Comparison of ENCODE assay signal across 8 cellular contexts in the genomic region with DNA sequence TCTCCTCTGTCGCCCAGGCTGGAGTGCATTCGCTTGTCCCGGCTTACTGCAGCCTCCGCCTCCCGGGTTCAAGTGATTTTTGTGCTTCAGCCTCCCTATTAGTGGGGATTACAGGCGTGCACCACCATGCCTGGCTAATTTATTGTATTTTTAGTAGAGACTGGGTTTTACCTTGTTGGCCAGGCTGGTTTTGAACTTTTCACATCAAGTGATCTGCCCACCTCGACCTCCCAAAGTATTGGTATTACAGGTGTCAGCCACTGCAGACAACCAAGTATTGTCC. TPM values are rescaled to one million over a fixed set of nuclear protein-coding genes. Genes with fewer than 3 reads are reported as not detected.
A peak's percentile ranks its signal among the peaks of the same experiment; 100 is the strongest.
DNase-seq lines count a peak whose midpoint lies in the region; ATAC-seq, FAIRE-seq and TF ChIP-seq lines count a peak whose summit lies in the region.

No MANE protein-coding gene starts in this region.

- peak overlapping the region; percentile 99 for H3K9ac ChIP-seq in HepG2 (ENCODE audit: insufficient read depth, low read depth, low read length)

- H2AFZ ChIP-seq in HepG2 (ENCODE audit: low read length): no peak overlapping the region

- peaks cover 7 to 20% of the 10 kb centered on the region in 2 donors for H3K4me1 ChIP-seq in ascending aorta
- H3K4me1 ChIP-seq in HepG2 (ENCODE audit: insufficient read depth, low read length): peaks cover 47% of the 10 kb centered on the region
- H3K4me1 ChIP-seq in testis: peaks cover 11% of the 10 kb centered on the region

- H3K27ac Mint-ChIP-seq in activated CD4-positive, alpha-beta T cell treated with anti-CD3 and anti-CD28 coated beads, Interleukin-2, amount 10 ng/mL, durations not matched to agents 7 days and 5 days: peak overlapping the region; percentile 93

- no peak for DNase-seq in activated CD4-positive, alpha-beta T cell treated with anti-CD3 and anti-CD28 coated beads, Interleukin-2, amount 10 ng/mL, durations not matched to agents 7 days and 5 days
- no peak for DNase-seq in activated CD4-positive, alpha-beta T cell treated with anti-CD3 and anti-CD28 coated beads, Interleukin-2, amount 50 U/mL, for 4 hours
- DNase-seq in ascending aorta (ENCODE audit: low spot score in 2 of 2) (no peak), HepG2 (ENCODE audit: low spot score) (no peak), testis (no peak), iPS-NIHi7 (ENCODE audit: extremely low spot score) (no peak), Ammon's horn (ENCODE audit: low spot score) (no peak)

- no TSS peak for BruUV-seq in HepG2 (replicated peaks; lab: Mats Ljungman, UMichigan)

- no peaks in the 10 kb centered on the region for H3K27me3 ChIP-seq in ascending aorta
- no peaks in the 10 kb centered on the region; a peak in 1 of 5 replicates for H3K27me3 ChIP-seq in HepG2 (ENCODE audit: control insufficient read depth in 1 of 2, insufficient read depth in 2 of 2, low read length in 2 of 2)
- no peaks in the 10 kb centered on the region for H3K27me3 ChIP-seq in testis

- no peak for FAIRE-seq in HepG2 (lab: Jason Lieb, UNC)

- no peak for TF ChIP-seq RAD21 in HepG2 (CRISPR knock-in tag; IDR thresholded peaks at IDR 0.05)

- H3K9me3 ChIP-seq in ascending aorta: no peaks in the 10 kb centered on the region
- no peaks in the 10 kb centered on the region for H3K9me3 ChIP-seq in HepG2 (ENCODE audit: low read length)
- no peaks in the 10 kb centered on the region for H3K9me3 ChIP-seq in testis

- no peak for TF ChIP-seq POLR2A in HepG2 (IDR thresholded peaks at IDR 0.05; ENCODE audit: insufficient read depth in 1 of 2, low read depth in 2 of 2, low read length in 2 of 2)
- TF ChIP-seq POLR2A in testis (IDR thresholded peaks at IDR 0.05): no peak

- TF ChIP-seq EP300 in HepG2 (IDR thresholded peaks at IDR 0.05; ENCODE audit: low read depth in 2 of 2, low read length in 2 of 2): no peak
- TF ChIP-seq EP300 in HepG2 (CRISPR knock-in tag; IDR thresholded peaks at IDR 0.05; ENCODE audit: borderline replicate concordance): no peak

- H3K27me3 Mint-ChIP-seq in activated CD4-positive, alpha-beta T cell treated with anti-CD3 and anti-CD28 coated beads, Interleukin-2, amount 10 ng/mL, durations not matched to agents 7 days and 5 days: no peaks in the 10 kb centered on the region

- H3K4me1 Mint-ChIP-seq in activated CD4-positive, alpha-beta T cell treated with anti-CD3 and anti-CD28 coated beads, Interleukin-2, amount 10 ng/mL, durations not matched to agents 7 days and 5 days: peaks cover 52% of the 10 kb centered on the region

- no peak for ATAC-seq in HepG2
- ATAC-seq in HG03565 (IDR thresholded peaks at IDR 0.05; ENCODE audit: unreplicated experiment): no peak

- intact Hi-C loops in ascending aorta (cut with DNase I) (loop anchor here (2.0 to 10.0 kb wide), 4 partner anchors 49 to 1119 kb away; a partner anchor contains a TSS), HepG2 (cut with micrococcal nuclease; ENCODE audit: unreplicated experiment) (loop anchor here (2.0 to 10.0 kb wide), 4 partner anchors 35 to 281 kb away; a partner anchor contains a TSS), testis (cut with DNase I; ENCODE audit: low total_unique reads) (no loop called here)

- H3K36me3 ChIP-seq in ascending aorta: peaks cover 27 to 42% of the 10 kb centered on the region in 2 donors
- H3K36me3 ChIP-seq in HepG2 (replicated peaks in 1 of 2; ENCODE audit: control insufficient read depth in 1 of 2, insufficient read depth in 2 of 2, low read length in 2 of 2): peaks cover 4 to 25% of the 10 kb centered on the region in 2 experiments; a peak in 4 of 5 replicates
- no peaks in the 10 kb centered on the region for H3K36me3 ChIP-seq in testis (ENCODE audit: low read depth, missing control alignments)

- peak overlapping the region; percentile 81 for H3K4me2 ChIP-seq in HepG2 (ENCODE audit: low read depth, low read length)

- peak overlapping the region; percentile 69 to 86 for H3K4me3 ChIP-seq in ascending aorta
- H3K4me3 ChIP-seq in HepG2 (replicated peaks in 1 of 3; ENCODE audit: insufficient read depth in 1 of 3, low read depth in 2 of 3, low read length in 3 of 3): peak overlapping the region; percentile 82 to 95 (median 93)
- H3K4me3 ChIP-seq in testis: peak overlapping the region; percentile 95 to 96

- H3K4me3 Mint-ChIP-seq in activated CD4-positive, alpha-beta T cell treated with anti-CD3 and anti-CD28 coated beads, Interleukin-2, amount 10 ng/mL, durations not matched to agents 7 days and 5 days: peak overlapping the region; percentile 100

- TF ChIP-seq CTCF in ascending aorta (IDR thresholded peaks at IDR 0.05): no peak
- no peak for TF ChIP-seq CTCF in HepG2 (CRISPR knock-in tag; IDR thresholded peaks at IDR 0.05)
- no peak for TF ChIP-seq CTCF in testis (IDR thresholded peaks at IDR 0.05)

- peak overlapping the region; percentile 84 to 90 for H3K27ac ChIP-seq in ascending aorta
- peak overlapping the region; percentile 98 for H3K27ac ChIP-seq in HepG2 (ENCODE audit: extremely low read length, insufficient read depth, low read length)
- H3K27ac ChIP-seq in testis: peak overlapping the region in 1 of 2 donors; percentile 95

- peaks cover 39% of the 10 kb centered on the region for H3K79me2 ChIP-seq in HepG2 (ENCODE audit: insufficient read depth, low read length)

- in situ Hi-C loops in HepG2 (cut with HindIII; ENCODE audit: extremely low pct_ligation_motif_present, low pct_unique_long_range_greater_than_20kb): loop anchor here (5.0 kb wide), 1 partner anchor 34 kb away; a partner anchor contains a TSS

- peaks cover 13% of the 10 kb centered on the region for H4K20me1 ChIP-seq in HepG2 (ENCODE audit: insufficient read depth, low read length)

- POLR2A ChIA-PET in activated CD4-positive, alpha-beta T cell treated with anti-CD3 and anti-CD28 coated beads, Interleukin-2, amount 10 ng/mL, durations not matched to agents 7 days and 5 days (lab: Charles Lee): no interaction called here
- POLR2A ChIA-PET in HepG2 (lab: Yijun Ruan, JAX): no interaction called here

- H3K9me3 Mint-ChIP-seq in activated CD4-positive, alpha-beta T cell treated with anti-CD3 and anti-CD28 coated beads, Interleukin-2, amount 10 ng/mL, durations not matched to agents 7 days and 5 days: no peaks in the 10 kb centered on the region

- peaks cover 54% of the 10 kb centered on the region for H3K36me3 Mint-ChIP-seq in activated CD4-positive, alpha-beta T cell treated with anti-CD3 and anti-CD28 coated beads, Interleukin-2, amount 10 ng/mL, durations not matched to agents 7 days and 5 days (ENCODE audit: low read depth)

- CTCF ChIA-PET in activated CD4-positive, alpha-beta T cell treated with anti-CD3 and anti-CD28 coated beads, Interleukin-2, amount 10 ng/mL, durations not matched to agents 7 days and 5 days (lab: Charles Lee): no interaction called here
- CTCF ChIA-PET in HepG2 (lab: Yijun Ruan, JAX; ENCODE audit: low intra/inter-chr PET ratio, low total read pairs): no interaction called here

- WGBS in HepG2 (ENCODE audit: low lambda C conversion rate): 9% methylated on average over 7 of the region's 7 CpGs
- WGBS in testis, 2 donors: 48 to 56% methylated on average over 7 of the region's 7 CpGs

RNA-seq across cellular contexts. Expression of a gene that starts 1.1 kb away (rescaled TPM):
- 100 to 1,000 TPM; 788 to 945 TPM for total RNA-seq in activated CD4-positive, alpha-beta T cell treated with anti-CD3 and anti-CD28 coated beads, Interleukin-2, amount 10 ng/mL, durations not matched to agents 7 days and 5 days
- total RNA-seq in ascending aorta (262 TPM), HepG2 (2016; rRNA removed; fragmentation: Illumina TruSeq; extraction: Trizol) (2,779 and 3,447 TPM in 2 replicates), testis (100 to 1,000 TPM; 371 to 618 TPM)
- 3,724 and 4,228 TPM in 2 replicates for total RNA-seq in HepG2 (2016; cell fraction: cytosol; rRNA removed; fragmentation: Illumina TruSeq; extraction: Trizol; ENCODE audit: low read depth)
- total RNA-seq in HepG2 (2016; cell fraction: insoluble cytoplasmic fraction; rRNA removed; fragmentation: Illumina TruSeq; extraction: Trizol): 2,787 and 3,487 TPM in 2 replicates
- 5,337 and 5,584 TPM in 2 replicates for total RNA-seq in HepG2 (2016; cell fraction: membrane; rRNA removed; fragmentation: Illumina TruSeq; extraction: Trizol)
- 970 and 1,023 TPM in 2 replicates for total RNA-seq in HepG2 (2016; cell fraction: nucleus; rRNA removed; fragmentation: Illumina TruSeq; extraction: Trizol)
- polyA plus RNA-seq in HepG2 (2011; rRNA removed) (2,422 and 3,269 TPM in 2 replicates), testis (ENCODE audit: insufficient read depth, low read depth, low replicate concordance) (857 TPM)
- 2,304 and 3,147 TPM in 2 replicates for polyA plus RNA-seq in HepG2 (2011; cell fraction: cytosol; rRNA removed)
- polyA plus RNA-seq in HepG2 (2011; cell fraction: nucleus; rRNA removed): 359 and 512 TPM in 2 replicates
- 3,631 and 4,280 TPM in 2 replicates for polyA plus RNA-seq in HepG2 (2012)
- 4,950 and 4,974 TPM in 2 replicates for polyA plus RNA-seq in HepG2 (2016; cell fraction: cytosol; fragmentation: Illumina TruSeq; extraction: Trizol; ENCODE audit: low read depth)
- polyA plus RNA-seq in HepG2 (2016; cell fraction: insoluble cytoplasmic fraction; fragmentation: Illumina TruSeq; extraction: Trizol; ENCODE audit: low read depth): 3,258 and 3,662 TPM in 2 replicates
- polyA plus RNA-seq in HepG2 (2016; cell fraction: membrane; fragmentation: Illumina TruSeq; extraction: Trizol; ENCODE audit: low read depth): 5,339 and 5,592 TPM in 2 replicates
- 1,724 and 1,834 TPM in 2 replicates for polyA plus RNA-seq in HepG2 (2016; cell fraction: nucleus; fragmentation: Illumina TruSeq; extraction: Trizol; ENCODE audit: insufficient read depth, low read depth)
- polyA minus RNA-seq in HepG2 (2011; rRNA and poly(A)+ RNA removed; ENCODE audit: low replicate concordance): 125 and 308 TPM in 2 replicates
- 415 and 421 TPM in 2 replicates for polyA minus RNA-seq in HepG2 (2011; cell fraction: cytosol; rRNA and poly(A)+ RNA removed)
- 265 and 307 TPM in 2 replicates for polyA minus RNA-seq in HepG2 (2011; cell fraction: nucleus; rRNA and poly(A)+ RNA removed)

RNA-seq across cellular contexts. Expression of a gene that starts 1.5 kb away (rescaled TPM):
- total RNA-seq in activated CD4-positive, alpha-beta T cell treated with anti-CD3 and anti-CD28 coated beads, Interleukin-2, amount 10 ng/mL, durations not matched to agents 7 days and 5 days: 10 to 100 TPM in 1 of 2 experiments, 1 to 10 TPM in 1; 9.6 to 11.2 TPM
- not detected for total RNA-seq in ascending aorta
- total RNA-seq in HepG2 (2016; rRNA removed; fragmentation: Illumina TruSeq; extraction: Trizol): 12.1 and 12.6 TPM in 2 replicates
- total RNA-seq in HepG2 (2016; cell fraction: cytosol; rRNA removed; fragmentation: Illumina TruSeq; extraction: Trizol; ENCODE audit: low read depth): 11.8 and 17.4 TPM in 2 replicates
- total RNA-seq in HepG2 (2016; cell fraction: insoluble cytoplasmic fraction; rRNA removed; fragmentation: Illumina TruSeq; extraction: Trizol): 5.5 and 11.3 TPM in 2 replicates
- 9.1 and 10.3 TPM in 2 replicates for total RNA-seq in HepG2 (2016; cell fraction: membrane; rRNA removed; fragmentation: Illumina TruSeq; extraction: Trizol)
- total RNA-seq in HepG2 (2016; cell fraction: nucleus; rRNA removed; fragmentation: Illumina TruSeq; extraction: Trizol): 30.1 and 37.8 TPM in 2 replicates
- polyA plus RNA-seq in HepG2 (2011; rRNA removed): 8.3 and 9.8 TPM in 2 replicates
- 3.0 and 3.5 TPM in 2 replicates for polyA plus RNA-seq in HepG2 (2011; cell fraction: cytosol; rRNA removed)
- polyA plus RNA-seq in HepG2 (2011; cell fraction: nucleus; rRNA removed): 13.4 and 18.3 TPM in 2 replicates
- polyA plus RNA-seq in HepG2 (2012): 6.2 and 11.1 TPM in 2 replicates
- polyA plus RNA-seq in HepG2 (2016; cell fraction: cytosol; fragmentation: Illumina TruSeq; extraction: Trizol; ENCODE audit: low read depth): 0.94 and 3.3 TPM in 2 replicates
- 5.6 and 6.0 TPM in 2 replicates for polyA plus RNA-seq in HepG2 (2016; cell fraction: insoluble cytoplasmic fraction; fragmentation: Illumina TruSeq; extraction: Trizol; ENCODE audit: low read depth)
- 1.7 and 2.3 TPM in 2 replicates for polyA plus RNA-seq in HepG2 (2016; cell fraction: membrane; fragmentation: Illumina TruSeq; extraction: Trizol; ENCODE audit: low read depth)
- 30.8 and 41.3 TPM in 2 replicates for polyA plus RNA-seq in HepG2 (2016; cell fraction: nucleus; fragmentation: Illumina TruSeq; extraction: Trizol; ENCODE audit: insufficient read depth, low read depth)
- 8.9 and 12.5 TPM in 2 replicates for polyA minus RNA-seq in HepG2 (2011; rRNA and poly(A)+ RNA removed; ENCODE audit: low replicate concordance)
- 3.3 and 4.6 TPM in 2 replicates for polyA minus RNA-seq in HepG2 (2011; cell fraction: cytosol; rRNA and poly(A)+ RNA removed)
- 49.1 and 55.3 TPM in 2 replicates for polyA minus RNA-seq in HepG2 (2011; cell fraction: nucleus; rRNA and poly(A)+ RNA removed)
- total RNA-seq in testis: 10 to 100 TPM in 1 of 2 donors, 1 to 10 TPM in 1; 7.9 to 14.6 TPM
- 21.2 TPM for polyA plus RNA-seq in testis (ENCODE audit: insufficient read depth, low read depth, low replicate concordance)

RNA-seq across cellular contexts. Expression of a gene that starts 35.4 kb away (rescaled TPM):
- total RNA-seq in activated CD4-positive, alpha-beta T cell treated with anti-CD3 and anti-CD28 coated beads, Interleukin-2, amount 10 ng/mL, durations not matched to agents 7 days and 5 days: 10 to 100 TPM; 21.3 to 22.8 TPM
- 15.2 TPM for total RNA-seq in ascending aorta
- total RNA-seq in HepG2 (2016; rRNA removed; fragmentation: Illumina TruSeq; extraction: Trizol): 92.1 and 118 TPM in 2 replicates
- 21.8 and 23.5 TPM in 2 replicates for total RNA-seq in HepG2 (2016; cell fraction: cytosol; rRNA removed; fragmentation: Illumina TruSeq; extraction: Trizol; ENCODE audit: low read depth)
- total RNA-seq in HepG2 (2016; cell fraction: insoluble cytoplasmic fraction; rRNA removed; fragmentation: Illumina TruSeq; extraction: Trizol): 93.6 and 122 TPM in 2 replicates
- 55.0 and 56.5 TPM in 2 replicates for total RNA-seq in HepG2 (2016; cell fraction: membrane; rRNA removed; fragmentation: Illumina TruSeq; extraction: Trizol)
- 60.4 and 62.8 TPM in 2 replicates for total RNA-seq in HepG2 (2016; cell fraction: nucleus; rRNA removed; fragmentation: Illumina TruSeq; extraction: Trizol)
- 24.3 and 32.1 TPM in 2 replicates for polyA plus RNA-seq in HepG2 (2011; rRNA removed)
- 16.5 and 20.9 TPM in 2 replicates for polyA plus RNA-seq in HepG2 (2011; cell fraction: cytosol; rRNA removed)
- 32.9 and 33.4 TPM in 2 replicates for polyA plus RNA-seq in HepG2 (2011; cell fraction: nucleus; rRNA removed)
- polyA plus RNA-seq in HepG2 (2012): 37.6 and 54.9 TPM in 2 replicates
- 9.6 TPM in 2 replicates for polyA plus RNA-seq in HepG2 (2016; cell fraction: cytosol; fragmentation: Illumina TruSeq; extraction: Trizol; ENCODE audit: low read depth)
- 93.7 and 99.1 TPM in 2 replicates for polyA plus RNA-seq in HepG2 (2016; cell fraction: insoluble cytoplasmic fraction; fragmentation: Illumina TruSeq; extraction: Trizol; ENCODE audit: low read depth)
- 24.8 and 29.0 TPM in 2 replicates for polyA plus RNA-seq in HepG2 (2016; cell fraction: membrane; fragmentation: Illumina TruSeq; extraction: Trizol; ENCODE audit: low read depth)
- polyA plus RNA-seq in HepG2 (2016; cell fraction: nucleus; fragmentation: Illumina TruSeq; extraction: Trizol; ENCODE audit: insufficient read depth, low read depth): 77.0 and 78.6 TPM in 2 replicates
- polyA minus RNA-seq in HepG2 (2011; rRNA and poly(A)+ RNA removed; ENCODE audit: low replicate concordance): 39.6 and 42.1 TPM in 2 replicates
- polyA minus RNA-seq in HepG2 (2011; cell fraction: cytosol; rRNA and poly(A)+ RNA removed): 26.6 and 34.5 TPM in 2 replicates
- 75.2 and 79.7 TPM in 2 replicates for polyA minus RNA-seq in HepG2 (2011; cell fraction: nucleus; rRNA and poly(A)+ RNA removed)
- total RNA-seq in testis: 10 to 100 TPM; 19.6 to 23.9 TPM
- 15.0 TPM for polyA plus RNA-seq in testis (ENCODE audit: insufficient read depth, low read depth, low replicate concordance)
